In genomic region chr9:34178698-34179527, GRCh38 we compare ENCODE assay signal across 8 cellular contexts. TPM values are rescaled to one million over a fixed set of nuclear protein-coding genes. Genes with fewer than 3 reads are reported as not detected.
DNase-seq lines count a peak whose midpoint lies in the region; ATAC-seq, FAIRE-seq and TF ChIP-seq lines count a peak whose summit lies in the region.

Gene UBAP1 (plus strand): TSS chr9:34179043. CDS start chr9:34220915, 41,872 bp downstream.

- TF ChIP-seq EP300 in upper lobe of left lung (IDR thresholded peaks at IDR 0.05) = no peak

- FAIRE-seq in GM12891 (lab: Jason Lieb, UNC) = peak; percentile 98

- H3K9me3 ChIP-seq in adrenal gland (replicated peaks in 1 of 3) (no peaks in the 10 kb centered on the region), heart right ventricle (no peaks in the 10 kb centered on the region), upper lobe of left lung (no peaks in the 10 kb centered on the region)

- intact Hi-C loops in adrenal gland (cut with DNase I) = loop anchor here in 1 of 2 donors (10.0 kb wide), 1 partner anchor 54 kb away; the partner anchor contains the start of gene DCAF12
- intact Hi-C loops in heart right ventricle (cut with DNase I) = loop anchor here in 8 of 10 donors (2.0 to 10.0 kb wide), 5 partner anchors 52 to 74 kb away; partner anchors contain the start of gene DCAF12 (in 5 of the 8)
- intact Hi-C loops in posterior cingulate gyrus (cut with DNase I) = loop anchor here (5.0 kb wide), 1 partner anchor 52 kb away; the partner anchor contains the start of gene DCAF12

- H3K27me3 ChIP-seq in adrenal gland (no peaks in the 10 kb centered on the region), heart right ventricle (no peaks in the 10 kb centered on the region), upper lobe of left lung (no peaks in the 10 kb centered on the region)

- DNase-seq in GM12891 (ENCODE audit: insufficient read length, low spot score) (peak; percentile 86), NCI-H1436 treated with DMSO at 0.1 percent for 48 hours (lab: John Stamatoyannopoulos, UW) (peak; percentile 86), T-helper 1 cell (peak; percentile 86 to 96 (median 93)), adrenal gland (peak; percentile 96 to 99 (median 98)), heart right ventricle (peak; percentile 95 to 97), posterior cingulate gyrus (peak; percentile 91 to 99 (median 97)), upper lobe of left lung (peak; percentile 97 to 98)

- ATAC-seq in HG02840 (IDR thresholded peaks at IDR 0.05; ENCODE audit: low FRiP score, unreplicated experiment) (peak; percentile 97), heart right ventricle (peak; percentile 98 to 100 (median 100)), upper lobe of left lung (ENCODE audit: low FRiP score in 2 of 2) (peak; percentile 99)

- TF ChIP-seq CTCF in adrenal gland (IDR thresholded peaks at IDR 0.05) (peak in 1 of 6 experiments; percentile 8), heart right ventricle (IDR thresholded peaks at IDR 0.05) (no peak), upper lobe of left lung (IDR thresholded peaks at IDR 0.05) (peak in 3 of 6 experiments; percentile 27 to 47 (median 28))

- H3K4me3 ChIP-seq in adrenal gland = peak within 1 kb of the TSS in 3 of 4 donors; percentile 80 to 84 (median 82)
- H3K4me3 ChIP-seq in heart right ventricle = peak within 1 kb of the TSS; percentile 62 to 90 (median 72)
- H3K4me3 ChIP-seq in upper lobe of left lung = peak within 1 kb of the TSS; percentile 60 to 92 (median 74)

- H3K27ac ChIP-seq in adrenal gland (peak within 1 kb of the TSS; percentile 83 to 99 (median 93)), heart right ventricle (peak within 1 kb of the TSS; percentile 68 to 97 (median 92)), upper lobe of left lung (peak within 1 kb of the TSS; percentile 96 to 97 (median 96))

- H3K36me3 ChIP-seq in adrenal gland (replicated peaks in 1 of 2) (no peaks in the 10 kb centered on the region), heart right ventricle (peaks cover 0 to 13% (median 0%) of the 10 kb centered on the region in 9 donors), upper lobe of left lung (peaks cover 0 to 3% (median 0%) of the 10 kb centered on the region in 4 donors)

- TF ChIP-seq POLR2A in GM12891 (IDR thresholded peaks at IDR 0.05; ENCODE audit: low read depth, low read length) (peak; percentile 88), adrenal gland (IDR thresholded peaks at IDR 0.05) (peak; percentile 83 to 98), upper lobe of left lung (IDR thresholded peaks at IDR 0.05) (peak in 3 of 4 donors; percentile 83 to 97 (median 84))

- WGBS in adrenal gland, 4 donors = 0 to 1% (median 1%) methylated on average over 43 to 52 of the region's 52 CpGs
- 0 to 1% methylated on average over 52 of the region's 52 CpGs for WGBS in heart right ventricle, 2 donors
- 0 to 1% methylated on average over 32 to 48 of the region's 52 CpGs for WGBS in upper lobe of left lung, 2 donors

- H3K4me1 ChIP-seq in adrenal gland (replicated peaks in 1 of 2) (peaks cover 12 to 15% of the 10 kb centered on the region in 2 donors), heart right ventricle (peaks cover 0 to 35% (median 17%) of the 10 kb centered on the region in 9 donors), upper lobe of left lung (peaks cover 11 to 33% (median 17%) of the 10 kb centered on the region in 4 donors)

TF ChIP-seq in GM12891, 5 proteins besides CTCF, POLR2A, EP300 and RAD21:
- peak; percentile 77 for TF ChIP-seq SPI1 (IDR thresholded peaks at IDR 0.05; ENCODE audit: low read depth, low read length)
- no peak for TF ChIP-seq PAX5 (IDR thresholded peaks at IDR 0.05; ENCODE audit: insufficient read depth, low read length, severe bottlenecking)
- peak; percentile 71 for TF ChIP-seq POLR2AphosphoS5 (IDR thresholded peaks at IDR 0.05; ENCODE audit: low read depth, low read length)
- peak; percentile 93 for TF ChIP-seq TAF1 (IDR thresholded peaks at IDR 0.05; ENCODE audit: low read depth, low read length)
- no peak for TF ChIP-seq POU2F2 (IDR thresholded peaks at IDR 0.05; ENCODE audit: low read depth, low read length)
TF ChIP-seq in GM12891: peak in this region for 3.

RNA-seq across cellular contexts. Expression of gene UBAP1, which starts in this region (rescaled TPM):
- polyA plus RNA-seq in GM12891 (2012; ENCODE audit: low read depth, missing spikeins) = 23.7 TPM
- total RNA-seq in adrenal gland = 10 to 100 TPM; 63.6 to 91.7 (median 83.5) TPM
- polyA plus RNA-seq in adrenal gland = 100 to 1,000 TPM in 1 of 3 donors, 10 to 100 TPM in 2; 34.8 to 146 (median 37.7) TPM
- 10 to 100 TPM; 39.5 to 54.2 (median 43.3) TPM for total RNA-seq in heart right ventricle
- 10 to 100 TPM; 18.4 to 41.1 TPM for polyA plus RNA-seq in heart right ventricle
- total RNA-seq in upper lobe of left lung = 10 to 100 TPM; 37.7 to 62.2 (median 48.1) TPM

Comparison
In these comparisons a context has a peak if more than half of its experiments do, and no peak if none do; other contexts are left out.
1. Peak in every context shown above with its lines: DNase-seq, ATAC-seq, H3K4me3 ChIP-seq and H3K27ac ChIP-seq.